10 cellular contexts compared by ENCODE assay signal in genomic region chr2:15943914-15944313, GRCh38. TPM values are rescaled to one million over a fixed set of nuclear protein-coding genes. Genes with fewer than 3 reads are reported as not detected.
DNase-seq lines count a peak whose midpoint lies in the region; TF ChIP-seq lines count a peak whose summit lies in the region.
"Had no signal": no experiment of that assay in that cellular context is flagged by ENCODE, and none has a peak within 500 bp of the region (broad histone marks: within the 10 kb centered on the region; RNA-seq: fewer than 3 reads in every experiment).

No MANE protein-coding gene starts in this region.

- DNase-seq in NCI-H748 (lab: John Stamatoyannopoulos, UW; ENCODE audit: unreplicated experiment) = peak; percentile 44
- DNase-seq in NCI-H748 treated with DMSO at 0.1 percent for 48 hours (lab: John Stamatoyannopoulos, UW) = no peak
- DNase-seq in amygdala (lab: John Stamatoyannopoulos, UW) = peak in 39 of 56 donors; percentile 6 to 68 (median 36)
- peak; percentile 92 for DNase-seq in inferior parietal cortex (ENCODE audit: extremely low spot score)
- no peak for DNase-seq in stomach
- no peak for DNase-seq in stimulated activated CD4-positive, alpha-beta T cell treated with anti-CD3 and anti-CD28 coated beads, Interleukin-15, amount 100 ng/mL, for 24 hours
- DNase-seq in cortex of kidney (lab: John Stamatoyannopoulos, UW) = no peak
- no peak for DNase-seq in posterior vena cava (ENCODE audit: low spot score)
- DNase-seq: pancreas had no signal

- H3K36me3 ChIP-seq in stomach = peaks cover 0 to 9% (median 2%) of the 10 kb centered on the region in 4 donors
- H3K36me3 ChIP-seq: pancreas, upper lobe of left lung had no signal

- intact Hi-C loops in stomach (cut with DNase I; ENCODE audit: low total_unique reads) (no loop called here), posterior vena cava (cut with DNase I) (loop anchor here in 1 of 2 donors (1.0 kb wide), 1 partner anchor 38 kb away; no protein-coding TSS in a partner anchor)

- H3K4me3 ChIP-seq in stomach = peak overlapping the region in 2 of 4 donors; percentile 54 to 70
- H3K4me3 ChIP-seq: pancreas, upper lobe of left lung had no signal

- no peak for TF ChIP-seq CTCF in stomach (IDR thresholded peaks at IDR 0.05)

- H3K9me3 ChIP-seq in stomach = no peaks in the 10 kb centered on the region
- H3K9me3 ChIP-seq: pancreas, upper lobe of left lung had no signal

- peak overlapping the region in 3 of 5 donors; percentile 1 to 73 (median 52) for H3K27ac ChIP-seq in stomach
- H3K27ac ChIP-seq: pancreas, upper lobe of left lung had no signal

- no peak for TF ChIP-seq POLR2A in stomach (IDR thresholded peaks at IDR 0.05)

- no peak for TF ChIP-seq EP300 in stomach (IDR thresholded peaks at IDR 0.05)

- WGBS in stomach, 5 donors = 6 to 18% (median 14%) methylated on average over 4 of the region's 4 CpGs

- H3K27me3 ChIP-seq in stomach = peaks cover 0 to 49% (median 28%) of the 10 kb centered on the region in 3 donors

- peaks cover 32 to 55% (median 50%) of the 10 kb centered on the region in 4 donors for H3K4me1 ChIP-seq in stomach

RNA-seq across cellular contexts. Expression of gene MYCN, which starts 3.6 kb away (rescaled TPM):
- total RNA-seq in stomach (1 to 10 TPM in 4 of 5 donors, not detected in 1; 2.3 to 9.6 (median 5.6) TPM), posterior vena cava (1 to 10 TPM in 1 of 2 donors, under 1 TPM in 1; 0.88 to 1.1 TPM)
- polyA plus RNA-seq in stomach = 1 to 10 TPM in 2 of 3 donors, under 1 TPM in 1; 0.90 to 1.7 (median 1.5) TPM

Comparison
In these comparisons a context has a peak if more than half of its experiments do, and no peak if none do; other contexts are left out.
1. DNase-seq: peak in NCI-H748 (single experiment), amygdala (39 of 56) and inferior parietal cortex (single experiment); none in NCI-H748 treated with DMSO at 0.1 percent for 48 hours (single experiment), stomach (single experiment), stimulated activated CD4-positive, alpha-beta T cell treated with anti-CD3 and anti-CD28 coated beads, Interleukin-15, amount 100 ng/mL, for 24 hours (single experiment), cortex of kidney (single experiment) and posterior vena cava (single experiment).